ENCODE assay signal across 1 cellular context in the genomic region with DNA sequence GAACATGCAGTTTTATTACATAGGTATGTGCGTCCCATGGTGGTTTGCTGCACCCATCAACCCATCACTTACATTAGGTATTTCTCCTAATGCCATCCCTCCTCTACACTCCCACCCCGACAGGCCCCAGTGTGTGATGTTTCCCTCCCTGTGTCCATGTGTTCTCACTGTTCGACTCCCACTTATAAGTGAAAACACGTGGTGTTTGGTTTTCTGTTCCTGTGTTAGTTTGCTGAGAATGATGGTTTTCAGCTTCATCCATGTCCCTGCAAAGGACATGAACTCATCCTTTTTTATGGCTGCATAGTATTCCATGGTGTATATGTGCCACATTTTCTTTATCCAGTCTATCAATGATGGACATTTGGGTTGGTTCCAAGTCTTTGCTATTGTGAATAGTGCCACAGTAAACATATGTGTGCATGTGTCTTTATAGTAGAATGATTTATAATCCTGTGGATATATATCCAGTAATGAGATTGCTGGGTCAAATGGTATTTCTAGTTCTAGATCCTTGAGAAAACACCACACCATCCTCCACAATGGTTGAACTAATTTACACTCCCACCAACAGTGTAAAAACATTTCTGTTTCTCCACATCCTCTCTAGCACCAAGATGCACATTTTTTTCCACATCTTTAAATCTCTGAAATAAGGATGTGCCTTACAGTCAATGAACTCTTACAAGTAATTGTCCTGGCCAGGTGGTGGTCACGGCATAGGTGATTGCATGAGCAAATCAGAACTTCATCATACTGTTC. TPM values are rescaled to one million over a fixed set of nuclear protein-coding genes. Genes with fewer than 3 reads are reported as not detected.
"Had no signal": no experiment of that assay in that cellular context is flagged by ENCODE, and none has a peak within 500 bp of the region (broad histone marks: within the 10 kb centered on the region; RNA-seq: fewer than 3 reads in every experiment).

No MANE protein-coding gene starts in this region.

RNA-seq across cellular contexts. Expression of a gene that starts 26.7 kb away (rescaled TPM):
- total RNA-seq: Right ventricle myocardium superior had no signal
